8 cellular contexts compared by ENCODE assay signal in genomic region chr16:2473425-2473926, GRCh38. TPM values are rescaled to one million over a fixed set of nuclear protein-coding genes. Genes with fewer than 3 reads are reported as not detected.
A peak's percentile ranks its signal among the peaks of the same experiment; 100 is the strongest.
DNase-seq lines count a peak whose midpoint lies in the region; ATAC-seq and TF ChIP-seq lines count a peak whose summit lies in the region.

No MANE protein-coding gene starts in this region.

- H3K27me3 ChIP-seq in Panc1 (ENCODE audit: control insufficient read depth, insufficient read depth, low read length) (no peaks in the 10 kb centered on the region), duodenal mucosa (ENCODE audit: control insufficient read depth in 1 of 2, insufficient read depth in 2 of 2, low read length in 2 of 2) (peaks cover 39 to 43% of the 10 kb centered on the region in 2 donors)

- POLR2A ChIA-PET in Panc1 (lab: Charles Lee) = no interaction called here

- H3K9ac ChIP-seq in duodenal mucosa (ENCODE audit: low read depth in 1 of 2, low read length in 2 of 2) = no peak overlapping the region

- H3K36me3 ChIP-seq in Panc1 (ENCODE audit: control insufficient read depth, insufficient read depth, low read length) (no peaks in the 10 kb centered on the region; the same call in 1 of the 2 replicates), duodenal mucosa (ENCODE audit: control insufficient read depth in 1 of 2, insufficient read depth in 2 of 2, low read length in 2 of 2) (no peaks in the 10 kb centered on the region)

- H3K27ac ChIP-seq in Panc1 (ENCODE audit: low read length) (0 out of 2 replicates have a peak overlapping the region, but pooled peaks have one; percentile 7), duodenal mucosa (ENCODE audit: low read depth, low read length) (no peak overlapping the region)

- peak overlapping the region; percentile 34 to 60 for H3K4me3 ChIP-seq in Panc1 (ENCODE audit: low read depth in 2 of 2, low read length in 2 of 2)
- H3K4me3 ChIP-seq in duodenal mucosa (ENCODE audit: low read depth in 1 of 2, low read length in 2 of 2) = peak overlapping the region; percentile 32 to 35

- H3K27ac Mint-ChIP-seq in stimulated activated memory B cell treated with anti-CD40 and anti-IgM and Interleukin-4, amounts not matched to agents 10 μg/mL and 1 μg/mL and 100 μg/mL, for 72 hours = no peak overlapping the region

- no peak for TF ChIP-seq CTCF in Panc1 (IDR thresholded peaks at IDR 0.05)

- peaks cover 55% of the 10 kb centered on the region for H3K4me1 ChIP-seq in Panc1 (ENCODE audit: control insufficient read depth, insufficient read depth, low read length)
- H3K4me1 ChIP-seq in duodenal mucosa (ENCODE audit: control insufficient read depth in 1 of 2, insufficient read depth in 2 of 2, low read length in 2 of 2) = peaks cover 7 to 15% of the 10 kb centered on the region in 2 donors

- DNase-seq in activated T-cell treated with anti-CD3 and anti-CD28 coated beads, Interleukin-2, amount 50 U/mL, for 4 hours = peak; percentile 21
- DNase-seq in activated T-cell treated with anti-CD3 and anti-CD28 coated beads, Interleukin-2, amount 50 U/mL, for 1 hour = no peak
- DNase-seq in Panc1 (ENCODE audit: low read depth, low spot score) (no peak), NCI-H1048 (lab: John Stamatoyannopoulos, UW) (no peak), NOMO-1 (lab: John Stamatoyannopoulos, UW; ENCODE audit: unreplicated experiment in 2 of 2) (no peak)

- intact Hi-C loops in Panc1 (cut with micrococcal nuclease; ENCODE audit: unreplicated experiment) = no loop called here

- CTCF ChIA-PET in Panc1 (lab: Charles Lee) = no interaction called here

- H3K27me3 Mint-ChIP-seq in activated T-cell treated with anti-CD3 and anti-CD28 coated beads, Interleukin-2, amount 50 U/mL, for 4 hours (ENCODE audit: low read depth) = peaks cover 26% of the 10 kb centered on the region
- peaks cover 39% of the 10 kb centered on the region for H3K27me3 Mint-ChIP-seq in stimulated activated memory B cell treated with anti-CD40 and anti-IgM and Interleukin-4, amounts not matched to agents 10 μg/mL and 1 μg/mL and 100 μg/mL, for 72 hours

- no TSS peak for BruUV-seq in Panc1 (replicated peaks; lab: Mats Ljungman, UMichigan)

- H3K9me3 ChIP-seq in Panc1 (ENCODE audit: control insufficient read depth, insufficient read depth, low read depth, low read length) (no peaks in the 10 kb centered on the region), duodenal mucosa (ENCODE audit: control insufficient read depth in 1 of 2, low read length in 2 of 2) (no peaks in the 10 kb centered on the region)

- ATAC-seq in activated T-cell treated with anti-CD3 and anti-CD28 coated beads, Interleukin-2, amount 50 U/mL, for 4 hours = peak in 1 of 2 donors; percentile 0
- ATAC-seq in Panc1 = peak; percentile 1; the same call in 1 of the 2 replicates
- no peak for ATAC-seq in stimulated activated memory B cell treated with anti-CD40 and anti-IgM and Interleukin-4, amounts not matched to agents 10 μg/mL and 1 μg/mL and 100 μg/mL, for 72 hours
- ATAC-seq in HG02588 (IDR thresholded peaks at IDR 0.05; ENCODE audit: unreplicated experiment) = no peak

- H3K4me1 Mint-ChIP-seq in activated T-cell treated with anti-CD3 and anti-CD28 coated beads, Interleukin-2, amount 50 U/mL, for 4 hours (ENCODE audit: low read depth) = peaks cover 20% of the 10 kb centered on the region
- peaks cover 51% of the 10 kb centered on the region for H3K4me1 Mint-ChIP-seq in stimulated activated memory B cell treated with anti-CD40 and anti-IgM and Interleukin-4, amounts not matched to agents 10 μg/mL and 1 μg/mL and 100 μg/mL, for 72 hours

- H3K4me3 Mint-ChIP-seq in activated T-cell treated with anti-CD3 and anti-CD28 coated beads, Interleukin-2, amount 50 U/mL, for 4 hours = peak overlapping the region; percentile 69
- peak overlapping the region; percentile 60 for H3K4me3 Mint-ChIP-seq in stimulated activated memory B cell treated with anti-CD40 and anti-IgM and Interleukin-4, amounts not matched to agents 10 μg/mL and 1 μg/mL and 100 μg/mL, for 72 hours

- no peaks in the 10 kb centered on the region for H3K9me3 Mint-ChIP-seq in activated T-cell treated with anti-CD3 and anti-CD28 coated beads, Interleukin-2, amount 50 U/mL, for 4 hours
- H3K9me3 Mint-ChIP-seq in stimulated activated memory B cell treated with anti-CD40 and anti-IgM and Interleukin-4, amounts not matched to agents 10 μg/mL and 1 μg/mL and 100 μg/mL, for 72 hours = no peaks in the 10 kb centered on the region

- H3K36me3 Mint-ChIP-seq in activated T-cell treated with anti-CD3 and anti-CD28 coated beads, Interleukin-2, amount 50 U/mL, for 4 hours (ENCODE audit: insufficient read depth) = no peaks in the 10 kb centered on the region
- H3K36me3 Mint-ChIP-seq in stimulated activated memory B cell treated with anti-CD40 and anti-IgM and Interleukin-4, amounts not matched to agents 10 μg/mL and 1 μg/mL and 100 μg/mL, for 72 hours = no peaks in the 10 kb centered on the region

- in situ Hi-C loops in Panc1 (cut with HindIII; ENCODE audit: low pct_unique_long_range_greater_than_20kb, low sequenced_read_pairs) = no loop called here

RNA-seq across cellular contexts. Expression of gene TBC1D24, which starts 1.5 kb away (rescaled TPM):
- total RNA-seq in activated T-cell treated with anti-CD3 and anti-CD28 coated beads, Interleukin-2, amount 50 U/mL, for 4 hours = 10 to 100 TPM; 25.0 to 27.2 (median 26.3) TPM
- total RNA-seq in Panc1 (2021; ENCODE audit: unreplicated experiment) = 26.7 TPM
- 15.9 TPM for polyA plus RNA-seq in Panc1 (2012; ENCODE audit: insufficient read length)

RNA-seq across cellular contexts. Expression of gene NTN3, which starts 2.4 kb away (rescaled TPM):
- total RNA-seq in activated T-cell treated with anti-CD3 and anti-CD28 coated beads, Interleukin-2, amount 50 U/mL, for 4 hours = not detected
- total RNA-seq in Panc1 (2021; ENCODE audit: unreplicated experiment) = 3.2 TPM
- 2.3 TPM for polyA plus RNA-seq in Panc1 (2012; ENCODE audit: insufficient read length)

RNA-seq across cellular contexts. Expression of gene TEDC2, which starts 13.6 kb away (rescaled TPM):
- total RNA-seq in activated T-cell treated with anti-CD3 and anti-CD28 coated beads, Interleukin-2, amount 50 U/mL, for 4 hours = 10 to 100 TPM; 26.0 to 37.5 (median 32.7) TPM
- 25.0 TPM for total RNA-seq in Panc1 (2021; ENCODE audit: unreplicated experiment)
- 18.1 TPM for polyA plus RNA-seq in Panc1 (2012; ENCODE audit: insufficient read length)

RNA-seq across cellular contexts. Expression of gene ATP6V0C, which starts 40.3 kb away (rescaled TPM):
- total RNA-seq in activated T-cell treated with anti-CD3 and anti-CD28 coated beads, Interleukin-2, amount 50 U/mL, for 4 hours = 100 to 1,000 TPM; 184 to 198 (median 188) TPM
- total RNA-seq in Panc1 (2021; ENCODE audit: unreplicated experiment) = 282 TPM
- polyA plus RNA-seq in Panc1 (2012; ENCODE audit: insufficient read length) = 497 TPM

RNA-seq across cellular contexts. Expression of gene CCNF, which starts 44.2 kb away (rescaled TPM):
- total RNA-seq in activated T-cell treated with anti-CD3 and anti-CD28 coated beads, Interleukin-2, amount 50 U/mL, for 4 hours = 1 to 10 TPM; 6.7 to 7.5 (median 7.4) TPM
- 35.8 TPM for total RNA-seq in Panc1 (2021; ENCODE audit: unreplicated experiment)
- polyA plus RNA-seq in Panc1 (2012; ENCODE audit: insufficient read length) = 17.6 TPM
